In the genomic region with DNA sequence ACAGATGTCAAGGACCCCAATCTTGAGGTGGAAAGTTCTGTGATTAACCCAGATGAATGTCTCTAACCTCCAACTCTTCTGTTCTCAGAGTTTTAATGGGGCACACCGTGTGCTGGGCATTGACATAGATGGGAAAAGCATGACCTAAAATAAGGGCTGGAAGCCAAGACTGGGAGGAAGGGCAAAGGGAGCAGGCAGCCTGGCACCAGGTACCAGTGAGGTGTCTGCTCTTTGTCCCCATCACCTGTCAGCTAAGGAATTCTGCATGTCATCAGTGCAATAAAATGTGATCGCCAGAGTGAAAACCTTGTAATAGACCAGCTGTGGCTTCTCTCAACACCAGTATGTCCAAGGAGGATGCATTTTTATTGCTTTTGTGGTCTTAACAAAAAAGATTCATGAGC, we compare ENCODE assay signal across 17 cellular contexts.
DNase-seq lines count a peak whose midpoint lies in the region; ATAC-seq, FAIRE-seq and TF ChIP-seq lines count a peak whose summit lies in the region.
"Had no signal": no experiment of that assay in that cellular context is flagged by ENCODE, and none has a peak within 500 bp of the region (broad histone marks: within the 10 kb centered on the region; RNA-seq: fewer than 3 reads in every experiment).

No MANE protein-coding gene starts in this region.

- H3K27me3 Mint-ChIP-seq in mesothelial cell of epicardium (ENCODE audit: low read depth), result no peaks in the 10 kb centered on the region

- no peak overlapping the region for H3K4me3 Mint-ChIP-seq in mesothelial cell of epicardium
- H3K4me3 Mint-ChIP-seq: activated CD8-positive, alpha-beta memory T cell treated with anti-CD3 and anti-CD28 coated beads, Interleukin-2, amount 10 ng/mL, durations not matched to agents 7 days and 5 days; dendritic cell treated with granulocyte-macrophage colony-stimulating factor and Interleukin-4, amounts not matched to agents 40 ng/mL and 50 ng/mL, for 4 days had no signal

- no peak overlapping the region for H3K27ac ChIP-seq in colonic mucosa

- no peaks in the 10 kb centered on the region for H3K36me3 ChIP-seq in colonic mucosa

- peaks cover 8% of the 10 kb centered on the region for H3K4me1 ChIP-seq in colonic mucosa

- FAIRE-seq in urothelium cell line (lab: Jason Lieb, UNC), result peak; percentile 44
- FAIRE-seq: HTR-8/SVneo, kidney had no signal

- no peaks in the 10 kb centered on the region for H3K27me3 ChIP-seq in colonic mucosa

- peak; percentile 23 for DNase-seq in NCI-H69 (lab: John Stamatoyannopoulos, UW)
- DNase-seq in colonic mucosa, result peak; percentile 71
- DNase-seq in mesothelial cell of epicardium (ENCODE audit: low spot score in 2 of 2, unreplicated experiment in 2 of 2), result no peak
- DNase-seq in urothelium cell line (ENCODE audit: low spot score), result peak; percentile 71
- DNase-seq in T1000 (lab: John Stamatoyannopoulos, UW), result no peak
- DNase-seq: activated CD8-positive, alpha-beta memory T cell treated with anti-CD3 and anti-CD28 coated beads, Interleukin-2, amount 10 ng/mL, durations not matched to agents 7 days and 5 days; activated naive CD4-positive, alpha-beta T cell treated with anti-CD3 and anti-CD28 coated beads, Interleukin-2, amount 50 U/mL, for 16 hours; Caco-2; GOT3; kidney; NCI-H1930; stimulated activated CD4-positive, alpha-beta T cell treated with anti-CD3 and anti-CD28 coated beads, Interleukin-4, amount 100 ng/mL, for 1 hour; stimulated activated naive CD8-positive, alpha-beta T cell treated with anti-CD3 and anti-CD28 coated beads, Interleukin-15, Interleukin-2, amounts not matched to agents 100 U/mL and 50 U/mL, for 24 hours had no signal

- peaks cover 82% of the 10 kb centered on the region for H3K4me1 Mint-ChIP-seq in mesothelial cell of epicardium
- H3K4me1 Mint-ChIP-seq: activated CD8-positive, alpha-beta memory T cell treated with anti-CD3 and anti-CD28 coated beads, Interleukin-2, amount 10 ng/mL, durations not matched to agents 7 days and 5 days had no signal

- ATAC-seq in GM19452 (IDR thresholded peaks at IDR 0.05; ENCODE audit: unreplicated experiment) (no peak), HG03571 (IDR thresholded peaks at IDR 0.05; ENCODE audit: unreplicated experiment) (no peak)
- ATAC-seq: activated CD8-positive, alpha-beta memory T cell treated with anti-CD3 and anti-CD28 coated beads, Interleukin-2, amount 10 ng/mL, durations not matched to agents 7 days and 5 days; stimulated activated naive CD8-positive, alpha-beta T cell treated with anti-CD3 and anti-CD28 coated beads, Interleukin-15, Interleukin-2, amounts not matched to agents 100 U/mL and 50 U/mL, for 24 hours had no signal

- intact Hi-C loops in colonic mucosa (cut with DNase I), result loop anchor here (10.0 kb wide), 1 partner anchor 136 kb away; no protein-coding TSS in a partner anchor

- no peaks in the 10 kb centered on the region for H3K9me3 ChIP-seq in colonic mucosa
- H3K9me3 ChIP-seq: Caco-2 had no signal

- H3K4me3 ChIP-seq in colonic mucosa, result no peak overlapping the region

- no peak overlapping the region for H3K9ac ChIP-seq in colonic mucosa (ENCODE audit: low read depth in 2 of 2, low read length in 2 of 2)

- H3K9me3 Mint-ChIP-seq in mesothelial cell of epicardium, result no peaks in the 10 kb centered on the region
- H3K9me3 Mint-ChIP-seq: dendritic cell treated with granulocyte-macrophage colony-stimulating factor and Interleukin-4, amounts not matched to agents 40 ng/mL and 50 ng/mL, for 4 days had no signal

- TF ChIP-seq CTCF in colonic mucosa (IDR thresholded peaks at IDR 0.05), result no peak
- TF ChIP-seq CTCF in mesothelial cell of epicardium (IDR thresholded peaks at IDR 0.05; ENCODE audit: unreplicated experiment), result no peak

- H3K27ac Mint-ChIP-seq in mesothelial cell of epicardium, result peak overlapping the region; percentile 99
- H3K27ac Mint-ChIP-seq: activated CD8-positive, alpha-beta memory T cell treated with anti-CD3 and anti-CD28 coated beads, Interleukin-2, amount 10 ng/mL, durations not matched to agents 7 days and 5 days; dendritic cell treated with granulocyte-macrophage colony-stimulating factor and Interleukin-4, amounts not matched to agents 40 ng/mL and 50 ng/mL, for 4 days had no signal

- no peaks in the 10 kb centered on the region for H3K36me3 Mint-ChIP-seq in mesothelial cell of epicardium
- H3K36me3 Mint-ChIP-seq: activated CD8-positive, alpha-beta memory T cell treated with anti-CD3 and anti-CD28 coated beads, Interleukin-2, amount 10 ng/mL, durations not matched to agents 7 days and 5 days had no signal

Comparison
In these comparisons a context has a peak if more than half of its experiments do, and no peak if none do; other contexts are left out.
1. DNase-seq: peak in NCI-H69 (single experiment), colonic mucosa (single experiment) and urothelium cell line (single experiment); none in mesothelial cell of epicardium (0 of 2) and T1000 (single experiment).